22 cellular contexts compared by ENCODE assay signal in genomic region chr5:107372723-107373487, GRCh38.
DNase-seq lines count a peak whose midpoint lies in the region; ATAC-seq and TF ChIP-seq lines count a peak whose summit lies in the region.
"Had no signal": no experiment of that assay in that cellular context is flagged by ENCODE, and none has a peak within 500 bp of the region (broad histone marks: within the 10 kb centered on the region; RNA-seq: fewer than 3 reads in every experiment).

No MANE protein-coding gene starts in this region.

- ATAC-seq in GM21390 (IDR thresholded peaks at IDR 0.05; ENCODE audit: unreplicated experiment): no peak
- ATAC-seq: activated T-cell treated with anti-CD3 and anti-CD28 coated beads, Interleukin-2, amount 50 U/mL, for 4 hours; CD8-positive, alpha-beta T cell; psoas muscle had no signal

- peak; percentile 73 for DNase-seq in NCI-H82 (lab: John Stamatoyannopoulos, UW)
- peak; percentile 43 for DNase-seq in astrocyte of the spinal cord (ENCODE audit: low read depth, low spot score)
- DNase-seq in fibroblast of pulmonary artery (ENCODE audit: low read depth): peak; percentile 33
- DNase-seq in NCI-H146 (lab: John Stamatoyannopoulos, UW): no peak
- no peak for DNase-seq in erythroblast (lab: John Stamatoyannopoulos, UW)
- DNase-seq: activated CD4-positive, alpha-beta T cell treated with anti-CD3 and anti-CD28 coated beads for 4 hours; activated naive CD4-positive, alpha-beta T cell; activated T-cell treated with anti-CD3 and anti-CD28 coated beads, Interleukin-2, amount 50 U/mL, for 4 hours; amniotic stem cell; CD8-positive, alpha-beta T cell; gastrocnemius medialis; GF-D8; GM23248; NCI-H1417 treated with DMSO at 0.1 percent for 48 hours; NCI-H2107; psoas muscle; stimulated activated CD4-positive, alpha-beta T cell treated with anti-CD3 and anti-CD28 coated beads, Interleukin-15, amount 100 ng/mL, for 24 hours; T-helper 2 cell; transverse colon had no signal

- TF ChIP-seq POLR2A in erythroblast (IDR thresholded peaks at IDR 0.05; ENCODE audit: low read length): no peak

- peak overlapping the region; percentile 59 for H3K27ac ChIP-seq in temporal lobe (ENCODE audit: low read depth, low read length)
- H3K27ac ChIP-seq: epithelial cell of prostate, GM23248, psoas muscle, transverse colon had no signal

- H3K4me3 ChIP-seq in astrocyte of the spinal cord (ENCODE audit: low read depth, low read length) (no peak overlapping the region), fibroblast of pulmonary artery (replicated peaks; ENCODE audit: low read depth, low read length) (no peak overlapping the region)
- H3K4me3 ChIP-seq: gastrocnemius medialis, GM23248, psoas muscle, transverse colon had no signal

- no peak for TF ChIP-seq CTCF in astrocyte of the spinal cord (IDR thresholded peaks at IDR 0.05; ENCODE audit: low read depth, low read length)
- no peak for TF ChIP-seq CTCF in fibroblast of pulmonary artery (IDR thresholded peaks at IDR 0.05; ENCODE audit: low read length, missing control alignments)

- in situ Hi-C loops in astrocyte of the spinal cord (cut with HindIII; ENCODE audit: low sequenced_read_pairs): no loop called here

Comparison
In these comparisons a context has a peak if more than half of its experiments do, and no peak if none do; other contexts are left out.
1. DNase-seq: peak in NCI-H82 (single experiment), astrocyte of the spinal cord (single experiment) and fibroblast of pulmonary artery (single experiment); none in NCI-H146 (single experiment) and erythroblast (0 of 2).